Comparison of ENCODE assay signal across 1 cellular context in the genomic region with DNA sequence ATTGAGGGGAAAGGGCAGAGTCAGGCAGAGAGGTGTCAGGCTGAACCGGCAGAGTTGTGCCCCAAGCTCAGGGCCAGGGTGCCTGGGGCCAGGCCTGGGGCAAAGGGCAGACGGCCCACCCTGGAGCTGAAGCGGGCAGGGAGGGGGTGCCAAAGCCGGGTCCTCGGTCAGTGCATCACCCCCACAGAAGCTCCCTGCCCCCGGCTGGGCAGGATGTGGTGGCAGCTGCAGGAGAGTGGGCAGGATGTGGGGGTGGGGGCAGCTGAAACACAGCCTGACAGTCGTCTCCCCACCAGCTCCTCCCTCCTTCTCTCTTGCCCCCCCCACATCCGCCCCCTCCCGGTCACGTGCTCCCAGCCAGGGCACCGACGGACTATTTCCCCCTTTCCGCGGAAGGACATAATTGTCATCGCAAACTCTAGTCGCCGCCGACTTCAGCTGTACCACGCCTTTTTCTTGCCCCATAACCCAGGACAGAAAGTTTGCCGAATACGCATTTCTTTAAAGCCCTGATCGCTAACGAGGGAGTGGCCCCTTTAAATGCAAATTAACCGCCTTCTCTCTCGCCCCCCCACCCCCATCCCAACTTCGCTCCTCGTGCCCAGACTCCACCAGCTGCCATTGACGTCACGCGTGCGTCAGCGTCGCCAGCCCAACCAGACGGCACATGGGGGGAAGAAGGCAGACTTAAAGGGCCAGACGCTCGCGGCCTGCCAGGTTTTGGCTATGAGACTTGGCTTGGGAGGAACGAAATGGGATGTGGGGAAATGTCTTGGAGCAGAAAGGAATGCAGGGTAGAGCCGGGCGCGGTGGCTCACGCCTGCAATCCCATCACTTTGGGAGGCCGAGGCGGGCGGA.
TF ChIP-seq lines count a peak whose summit lies in the region.

No MANE protein-coding gene starts in this region.

TF ChIP-seq in HepG2, 621 proteins besides CTCF, POLR2A, EP300 and RAD21 (continued from another document):
- TF ChIP-seq, protein P1, sequence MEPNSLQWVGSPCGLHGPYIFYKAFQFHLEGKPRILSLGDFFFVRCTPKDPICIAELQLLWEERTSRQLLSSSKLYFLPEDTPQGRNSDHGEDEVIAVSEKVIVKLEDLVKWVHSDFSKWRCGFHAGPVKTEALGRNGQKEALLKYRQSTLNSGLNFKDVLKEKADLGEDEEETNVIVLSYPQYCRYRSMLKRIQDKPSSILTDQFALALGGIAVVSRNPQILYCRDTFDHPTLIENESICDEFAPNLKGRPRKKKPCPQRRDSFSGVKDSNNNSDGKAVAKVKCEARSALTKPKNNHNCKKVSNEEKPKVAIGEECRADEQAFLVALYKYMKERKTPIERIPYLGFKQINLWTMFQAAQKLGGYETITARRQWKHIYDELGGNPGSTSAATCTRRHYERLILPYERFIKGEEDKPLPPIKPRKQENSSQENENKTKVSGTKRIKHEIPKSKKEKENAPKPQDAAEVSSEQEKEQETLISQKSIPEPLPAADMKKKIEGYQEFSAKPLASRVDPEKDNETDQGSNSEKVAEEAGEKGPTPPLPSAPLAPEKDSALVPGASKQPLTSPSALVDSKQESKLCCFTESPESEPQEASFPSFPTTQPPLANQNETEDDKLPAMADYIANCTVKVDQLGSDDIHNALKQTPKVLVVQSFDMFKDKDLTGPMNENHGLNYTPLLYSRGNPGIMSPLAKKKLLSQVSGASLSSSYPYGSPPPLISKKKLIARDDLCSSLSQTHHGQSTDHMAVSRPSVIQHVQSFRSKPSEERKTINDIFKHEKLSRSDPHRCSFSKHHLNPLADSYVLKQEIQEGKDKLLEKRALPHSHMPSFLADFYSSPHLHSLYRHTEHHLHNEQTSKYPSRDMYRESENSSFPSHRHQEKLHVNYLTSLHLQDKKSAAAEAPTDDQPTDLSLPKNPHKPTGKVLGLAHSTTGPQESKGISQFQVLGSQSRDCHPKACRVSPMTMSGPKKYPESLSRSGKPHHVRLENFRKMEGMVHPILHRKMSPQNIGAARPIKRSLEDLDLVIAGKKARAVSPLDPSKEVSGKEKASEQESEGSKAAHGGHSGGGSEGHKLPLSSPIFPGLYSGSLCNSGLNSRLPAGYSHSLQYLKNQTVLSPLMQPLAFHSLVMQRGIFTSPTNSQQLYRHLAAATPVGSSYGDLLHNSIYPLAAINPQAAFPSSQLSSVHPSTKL (CRISPR knock-in tag; IDR thresholded peaks at IDR 0.05) = peak; percentile 27; the same call in 1 of the 2 replicates
- TF ChIP-seq, protein P2, sequence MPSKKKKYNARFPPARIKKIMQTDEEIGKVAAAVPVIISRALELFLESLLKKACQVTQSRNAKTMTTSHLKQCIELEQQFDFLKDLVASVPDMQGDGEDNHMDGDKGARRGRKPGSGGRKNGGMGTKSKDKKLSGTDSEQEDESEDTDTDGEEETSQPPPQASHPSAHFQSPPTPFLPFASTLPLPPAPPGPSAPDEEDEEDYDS (CRISPR knock-in tag; IDR thresholded peaks at IDR 0.05) = peak; percentile 47; the same call in 1 of the 2 replicates
- 0 out of 2 replicates have a peak, but pooled peaks have one; percentile 35 for TF ChIP-seq MIXL1 (CRISPR knock-in tag; IDR thresholded peaks at IDR 0.05)
- TF ChIP-seq AHR (CRISPR knock-in tag; IDR thresholded peaks at IDR 0.05) = no peak
- TF ChIP-seq RFX5 (IDR thresholded peaks at IDR 0.05; ENCODE audit: low read depth, low read length) = peak; percentile 71; the same call in 1 of the 2 replicates
- peak; percentile 88 for TF ChIP-seq NCOA1 (CRISPR knock-in tag; IDR thresholded peaks at IDR 0.05)
- TF ChIP-seq, protein P3, sequence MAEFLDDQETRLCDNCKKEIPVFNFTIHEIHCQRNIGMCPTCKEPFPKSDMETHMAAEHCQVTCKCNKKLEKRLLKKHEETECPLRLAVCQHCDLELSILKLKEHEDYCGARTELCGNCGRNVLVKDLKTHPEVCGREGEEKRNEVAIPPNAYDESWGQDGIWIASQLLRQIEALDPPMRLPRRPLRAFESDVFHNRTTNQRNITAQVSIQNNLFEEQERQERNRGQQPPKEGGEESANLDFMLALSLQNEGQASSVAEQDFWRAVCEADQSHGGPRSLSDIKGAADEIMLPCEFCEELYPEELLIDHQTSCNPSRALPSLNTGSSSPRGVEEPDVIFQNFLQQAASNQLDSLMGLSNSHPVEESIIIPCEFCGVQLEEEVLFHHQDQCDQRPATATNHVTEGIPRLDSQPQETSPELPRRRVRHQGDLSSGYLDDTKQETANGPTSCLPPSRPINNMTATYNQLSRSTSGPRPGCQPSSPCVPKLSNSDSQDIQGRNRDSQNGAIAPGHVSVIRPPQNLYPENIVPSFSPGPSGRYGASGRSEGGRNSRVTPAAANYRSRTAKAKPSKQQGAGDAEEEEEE (CRISPR knock-in tag; IDR thresholded peaks at IDR 0.05; ENCODE audit: borderline replicate concordance) = no peak
- TF ChIP-seq NR2C2 (CRISPR knock-in tag; IDR thresholded peaks at IDR 0.05; ENCODE audit: borderline replicate concordance) = no peak
- TF ChIP-seq ZMYM4 (CRISPR knock-in tag; IDR thresholded peaks at IDR 0.05) = peak; percentile 83
- 0 out of 2 replicates have a peak, but pooled peaks have one; percentile 61 for TF ChIP-seq ZSCAN31 (CRISPR knock-in tag; IDR thresholded peaks at IDR 0.05; ENCODE audit: low read depth)
- 0 out of 2 replicates have a peak, but pooled peaks have one; percentile 18 for TF ChIP-seq NFKBIZ (CRISPR knock-in tag; IDR thresholded peaks at IDR 0.05)
- TF ChIP-seq ZFX (CRISPR knock-in tag; IDR thresholded peaks at IDR 0.05; ENCODE audit: low read depth) = peak; percentile 60
- TF ChIP-seq, protein P4, sequence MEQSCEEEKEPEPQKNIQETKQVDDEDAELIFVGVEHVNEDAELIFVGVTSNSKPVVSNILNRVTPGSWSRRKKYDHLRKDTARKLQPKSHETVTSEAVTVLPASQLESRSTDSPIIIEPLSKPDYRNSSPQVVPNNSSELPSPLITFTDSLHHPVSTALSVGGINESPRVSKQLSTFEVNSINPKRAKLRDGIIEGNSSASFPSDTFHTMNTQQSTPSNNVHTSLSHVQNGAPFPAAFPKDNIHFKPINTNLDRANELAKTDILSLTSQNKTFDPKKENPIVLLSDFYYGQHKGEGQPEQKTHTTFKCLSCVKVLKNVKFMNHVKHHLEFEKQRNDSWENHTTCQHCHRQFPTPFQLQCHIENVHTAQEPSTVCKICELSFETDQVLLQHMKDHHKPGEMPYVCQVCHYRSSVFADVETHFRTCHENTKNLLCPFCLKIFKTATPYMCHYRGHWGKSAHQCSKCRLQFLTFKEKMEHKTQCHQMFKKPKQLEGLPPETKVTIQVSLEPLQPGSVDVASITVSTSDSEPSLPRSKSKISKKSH (CRISPR knock-in tag; IDR thresholded peaks at IDR 0.05; ENCODE audit: borderline replicate concordance) = peak; percentile 13; the same call in 1 of the 2 replicates
- peak; percentile 61; the same call in 1 of the 2 replicates for TF ChIP-seq SP4 (CRISPR knock-in tag; IDR thresholded peaks at IDR 0.05)
- TF ChIP-seq, protein P5, sequence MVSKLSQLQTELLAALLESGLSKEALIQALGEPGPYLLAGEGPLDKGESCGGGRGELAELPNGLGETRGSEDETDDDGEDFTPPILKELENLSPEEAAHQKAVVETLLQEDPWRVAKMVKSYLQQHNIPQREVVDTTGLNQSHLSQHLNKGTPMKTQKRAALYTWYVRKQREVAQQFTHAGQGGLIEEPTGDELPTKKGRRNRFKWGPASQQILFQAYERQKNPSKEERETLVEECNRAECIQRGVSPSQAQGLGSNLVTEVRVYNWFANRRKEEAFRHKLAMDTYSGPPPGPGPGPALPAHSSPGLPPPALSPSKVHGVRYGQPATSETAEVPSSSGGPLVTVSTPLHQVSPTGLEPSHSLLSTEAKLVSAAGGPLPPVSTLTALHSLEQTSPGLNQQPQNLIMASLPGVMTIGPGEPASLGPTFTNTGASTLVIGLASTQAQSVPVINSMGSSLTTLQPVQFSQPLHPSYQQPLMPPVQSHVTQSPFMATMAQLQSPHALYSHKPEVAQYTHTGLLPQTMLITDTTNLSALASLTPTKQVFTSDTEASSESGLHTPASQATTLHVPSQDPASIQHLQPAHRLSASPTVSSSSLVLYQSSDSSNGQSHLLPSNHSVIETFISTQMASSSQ (IDR thresholded peaks at IDR 0.05; ENCODE audit: low read depth) = peak; percentile 26; the same call in 1 of the 2 replicates
- TF ChIP-seq, protein P5 (CRISPR knock-in tag; IDR thresholded peaks at IDR 0.05; ENCODE audit: borderline replicate concordance) = 0 out of 2 replicates have a peak, but pooled peaks have one; percentile 16
- TF ChIP-seq, protein P6, sequence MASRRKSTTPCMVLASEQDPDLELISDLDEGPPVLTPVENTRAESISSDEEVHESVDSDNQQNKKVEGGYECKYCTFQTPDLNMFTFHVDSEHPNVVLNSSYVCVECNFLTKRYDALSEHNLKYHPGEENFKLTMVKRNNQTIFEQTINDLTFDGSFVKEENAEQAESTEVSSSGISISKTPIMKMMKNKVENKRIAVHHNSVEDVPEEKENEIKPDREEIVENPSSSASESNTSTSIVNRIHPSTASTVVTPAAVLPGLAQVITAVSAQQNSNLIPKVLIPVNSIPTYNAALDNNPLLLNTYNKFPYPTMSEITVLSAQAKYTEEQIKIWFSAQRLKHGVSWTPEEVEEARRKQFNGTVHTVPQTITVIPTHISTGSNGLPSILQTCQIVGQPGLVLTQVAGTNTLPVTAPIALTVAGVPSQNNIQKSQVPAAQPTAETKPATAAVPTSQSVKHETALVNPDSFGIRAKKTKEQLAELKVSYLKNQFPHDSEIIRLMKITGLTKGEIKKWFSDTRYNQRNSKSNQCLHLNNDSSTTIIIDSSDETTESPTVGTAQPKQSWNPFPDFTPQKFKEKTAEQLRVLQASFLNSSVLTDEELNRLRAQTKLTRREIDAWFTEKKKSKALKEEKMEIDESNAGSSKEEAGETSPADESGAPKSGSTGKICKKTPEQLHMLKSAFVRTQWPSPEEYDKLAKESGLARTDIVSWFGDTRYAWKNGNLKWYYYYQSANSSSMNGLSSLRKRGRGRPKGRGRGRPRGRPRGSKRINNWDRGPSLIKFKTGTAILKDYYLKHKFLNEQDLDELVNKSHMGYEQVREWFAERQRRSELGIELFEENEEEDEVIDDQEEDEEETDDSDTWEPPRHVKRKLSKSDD (CRISPR knock-in tag; IDR thresholded peaks at IDR 0.05; ENCODE audit: low read depth) = peak; percentile 72
- 0 out of 2 replicates have a peak, but pooled peaks have one; percentile 29 for TF ChIP-seq MAFF (IDR thresholded peaks at IDR 0.05; ENCODE audit: low read depth, low read length)
- TF ChIP-seq ZNF510 (CRISPR knock-in tag; IDR thresholded peaks at IDR 0.05; ENCODE audit: low read depth) = no peak
- TF ChIP-seq, protein P7, sequence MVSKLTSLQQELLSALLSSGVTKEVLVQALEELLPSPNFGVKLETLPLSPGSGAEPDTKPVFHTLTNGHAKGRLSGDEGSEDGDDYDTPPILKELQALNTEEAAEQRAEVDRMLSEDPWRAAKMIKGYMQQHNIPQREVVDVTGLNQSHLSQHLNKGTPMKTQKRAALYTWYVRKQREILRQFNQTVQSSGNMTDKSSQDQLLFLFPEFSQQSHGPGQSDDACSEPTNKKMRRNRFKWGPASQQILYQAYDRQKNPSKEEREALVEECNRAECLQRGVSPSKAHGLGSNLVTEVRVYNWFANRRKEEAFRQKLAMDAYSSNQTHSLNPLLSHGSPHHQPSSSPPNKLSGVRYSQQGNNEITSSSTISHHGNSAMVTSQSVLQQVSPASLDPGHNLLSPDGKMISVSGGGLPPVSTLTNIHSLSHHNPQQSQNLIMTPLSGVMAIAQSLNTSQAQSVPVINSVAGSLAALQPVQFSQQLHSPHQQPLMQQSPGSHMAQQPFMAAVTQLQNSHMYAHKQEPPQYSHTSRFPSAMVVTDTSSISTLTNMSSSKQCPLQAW (CRISPR knock-in tag; IDR thresholded peaks at IDR 0.05) = 0 out of 2 replicates have a peak, but pooled peaks have one; percentile 37
- no peak for TF ChIP-seq NKX3-1 (CRISPR knock-in tag; IDR thresholded peaks at IDR 0.05)
